In genomic region chr1:100607628-100608240, GRCh38 we compare ENCODE assay signal across 20 cellular contexts.
DNase-seq lines count a peak whose midpoint lies in the region; ATAC-seq and TF ChIP-seq lines count a peak whose summit lies in the region.
"Had no signal": no experiment of that assay in that cellular context is flagged by ENCODE, and none has a peak within 500 bp of the region (broad histone marks: within the 10 kb centered on the region; RNA-seq: fewer than 3 reads in every experiment).

No MANE protein-coding gene starts in this region.

- peak overlapping the region; percentile 26 for H2AFZ ChIP-seq in smooth muscle cell (ENCODE audit: low read depth)

- H3K4me3 Mint-ChIP-seq in WTC11 (no peak overlapping the region), type B pancreatic cell (no peak overlapping the region)
- H3K4me3 Mint-ChIP-seq: CD4-positive, alpha-beta T cell; HFFc6 had no signal

- POLR2A ChIA-PET in WTC11 (lab: Charles Lee), result no interaction called here

- no peaks in the 10 kb centered on the region for H3K9me3 ChIP-seq in cardiac muscle cell (ENCODE audit: low read depth)
- H3K9me3 ChIP-seq in left ventricle myocardium inferior (replicated peaks), result peaks cover 2% of the 10 kb centered on the region
- no peaks in the 10 kb centered on the region for H3K9me3 ChIP-seq in smooth muscle cell (replicated peaks; ENCODE audit: low read depth)
- H3K9me3 ChIP-seq: Caco-2 had no signal

- H3F3A ChIP-seq in smooth muscle cell (ENCODE audit: low read depth), result no peaks in the 10 kb centered on the region

- H3K4me1 Mint-ChIP-seq in WTC11 (no peaks in the 10 kb centered on the region), type B pancreatic cell (ENCODE audit: unreplicated experiment) (peaks cover 14% of the 10 kb centered on the region)

- H3K4me2 ChIP-seq in smooth muscle cell, result no peak overlapping the region

- peak overlapping the region; percentile 52 for H3K27ac ChIP-seq in cardiac muscle cell
- H3K27ac ChIP-seq in left ventricle myocardium inferior (replicated peaks), result no peak overlapping the region
- H3K27ac ChIP-seq in smooth muscle cell (ENCODE audit: low read depth), result no peak overlapping the region

- TF ChIP-seq CTCF in cardiac muscle cell (IDR thresholded peaks at IDR 0.05; ENCODE audit: low read depth, low read length) (no peak), left ventricle myocardium inferior (IDR thresholded peaks at IDR 0.05; ENCODE audit: borderline replicate concordance) (no peak), WTC11 (IDR thresholded peaks at IDR 0.05) (no peak), smooth muscle cell (IDR thresholded peaks at IDR 0.05; ENCODE audit: borderline replicate concordance, insufficient read depth, poor library complexity, severe bottlenecking) (no peak), type B pancreatic cell (conservative IDR thresholded peaks at IDR 0.05) (no peak)

- H3K27ac Mint-ChIP-seq in WTC11 (no peak overlapping the region), type B pancreatic cell (no peak overlapping the region)
- H3K27ac Mint-ChIP-seq: CD4-positive, alpha-beta T cell; HFFc6 had no signal

- H3K4me3 ChIP-seq in cardiac muscle cell, result no peak overlapping the region
- H3K4me3 ChIP-seq in left ventricle myocardium inferior, result no peak overlapping the region
- H3K4me3 ChIP-seq in smooth muscle cell, result no peak overlapping the region

- peak; percentile 52 for ATAC-seq in WTC11

- no peaks in the 10 kb centered on the region for H3K79me2 ChIP-seq in smooth muscle cell (ENCODE audit: low read depth)

- no peaks in the 10 kb centered on the region for H3K36me3 ChIP-seq in cardiac muscle cell
- H3K36me3 ChIP-seq in left ventricle myocardium inferior, result no peaks in the 10 kb centered on the region
- no peaks in the 10 kb centered on the region for H3K36me3 ChIP-seq in smooth muscle cell (ENCODE audit: low read depth)

- no peak overlapping the region for H3K9ac ChIP-seq in smooth muscle cell (ENCODE audit: low read depth)

- H3K9me3 Mint-ChIP-seq in WTC11, result peaks cover 22% of the 10 kb centered on the region
- no peaks in the 10 kb centered on the region for H3K9me3 Mint-ChIP-seq in type B pancreatic cell

- peaks cover 50% of the 10 kb centered on the region for H3K4me1 ChIP-seq in cardiac muscle cell (ENCODE audit: low read depth)
- no peaks in the 10 kb centered on the region for H3K4me1 ChIP-seq in left ventricle myocardium inferior
- H3K4me1 ChIP-seq in smooth muscle cell (ENCODE audit: low read depth), result no peaks in the 10 kb centered on the region
- H3K4me1 ChIP-seq: Caco-2 had no signal

- 70% methylated on average over 1 of the region's 1 CpG for WGBS in smooth muscle cell (ENCODE audit: low lambda C conversion rate)

- H3K36me3 Mint-ChIP-seq in WTC11, result peaks cover 9% of the 10 kb centered on the region
- H3K36me3 Mint-ChIP-seq in type B pancreatic cell, result no peaks in the 10 kb centered on the region

- intact Hi-C loops in left ventricle myocardium inferior (cut with micrococcal nuclease), result no loop called here

- no peaks in the 10 kb centered on the region for H4K20me1 ChIP-seq in smooth muscle cell (ENCODE audit: low read depth)

- H3K27me3 Mint-ChIP-seq in WTC11 (ENCODE audit: low read depth) (no peaks in the 10 kb centered on the region; the same call in 1 of the 2 replicates), type B pancreatic cell (no peaks in the 10 kb centered on the region)

- CTCF ChIA-PET in WTC11 (lab: Charles Lee), result interaction anchor here (2.1 kb wide), 1 partner anchor 261 kb away, joined by 11 read pairs; no protein-coding TSS in a partner anchor

- DNase-seq in cardiac muscle cell (ENCODE audit: low read depth in 1 of 2, low spot score in 1 of 2), result peak in 1 of 2 donors; percentile 33
- DNase-seq in left ventricle myocardium inferior, result no peak
- no peak for DNase-seq in WTC11 (ENCODE audit: low spot score)
- DNase-seq in left kidney (ENCODE audit: low read depth, low spot score), result peak; percentile 35
- DNase-seq in smooth muscle cell (lab: John Stamatoyannopoulos, UW; ENCODE audit: unreplicated experiment), result no peak
- DNase-seq in GDM1 (lab: John Stamatoyannopoulos, UW), result no peak
- no peak for DNase-seq in stimulated activated CD4-positive, alpha-beta T cell treated with anti-CD3 and anti-CD28 coated beads, Interleukin-1b, Interleukin-23, amount 100 ng/mL, for 48 hours
- no peak for DNase-seq in type B pancreatic cell (ENCODE audit: extremely low spot score, unreplicated experiment)
- DNase-seq: 8988T; Caco-2; CD4-positive, alpha-beta T cell; H7; HFFc6; Kasumi-1; NCI-H1105; NCI-H2081; NCI-H2171 treated with DMSO at 0.1 percent for 48 hours; NCI-H446; NCI-H526 treated with DMSO at 0.1 percent for 48 hours; Right ventricle myocardium superior had no signal

- H3K27me3 ChIP-seq in cardiac muscle cell (no peaks in the 10 kb centered on the region), left ventricle myocardium inferior (ENCODE audit: low read depth) (no peaks in the 10 kb centered on the region), smooth muscle cell (ENCODE audit: low read depth) (no peaks in the 10 kb centered on the region)

TF ChIP-seq in WTC11, 78 proteins besides CTCF, POLR2A, EP300 and RAD21:
- TF ChIP-seq USF2 (CRISPR knock-in tag; IDR thresholded peaks at IDR 0.05), result no peak
- TF ChIP-seq MLX (CRISPR knock-in tag; IDR thresholded peaks at IDR 0.05), result no peak
- TF ChIP-seq TP53 (CRISPR knock-in tag; IDR thresholded peaks at IDR 0.05), result no peak
- no peak for TF ChIP-seq NFE2L1 (CRISPR knock-in tag; IDR thresholded peaks at IDR 0.05)
- no peak for TF ChIP-seq MYBL2 (CRISPR knock-in tag; IDR thresholded peaks at IDR 0.05)
- TF ChIP-seq CREB1 (CRISPR knock-in tag; IDR thresholded peaks at IDR 0.05), result no peak
- no peak for TF ChIP-seq GABPB1 (CRISPR knock-in tag; IDR thresholded peaks at IDR 0.05)
- no peak for TF ChIP-seq ERG (CRISPR knock-in tag; IDR thresholded peaks at IDR 0.05)
- no peak for TF ChIP-seq SMAD3 (CRISPR knock-in tag; IDR thresholded peaks at IDR 0.05; ENCODE audit: borderline replicate concordance)
